27 cellular contexts compared by ENCODE assay signal in genomic region chr16:19104591-19104990, GRCh38. TPM values are rescaled to one million over a fixed set of nuclear protein-coding genes. Genes with fewer than 3 reads are reported as not detected.
"Had no signal": no experiment of that assay in that cellular context is flagged by ENCODE, and none has a peak within 500 bp of the region (broad histone marks: within the 10 kb centered on the region; RNA-seq: fewer than 3 reads in every experiment).

No MANE protein-coding gene starts in this region.

- H3K27ac ChIP-seq: ascending aorta, cardiac muscle cell, coronary artery, foreskin keratinocyte, heart right ventricle, parathyroid adenoma, right atrium auricular region, thoracic aorta, uterus, VCaP had no signal

- ATAC-seq: activated CD4-positive, CD25-positive, alpha-beta regulatory T cell treated with anti-CD3 and anti-CD28 coated beads, Interleukin-2, amount 50 U/mL, for 24 hours; esophagus mucosa; foreskin keratinocyte; heart right ventricle; left lobe of liver; stimulated activated naive CD8-positive, alpha-beta T cell treated with anti-CD3 and anti-CD28 coated beads, Interleukin-15, Interleukin-2, amounts not matched to agents 100 U/mL and 50 U/mL, for 24 hours had no signal

- H3K9me3 ChIP-seq: ascending aorta, thoracic aorta, uterus had no signal

- H3K9ac ChIP-seq: parathyroid adenoma had no signal

- H3K27me3 ChIP-seq: ascending aorta, cardiac muscle cell, foreskin keratinocyte, heart right ventricle, right atrium auricular region, uterus had no signal

- H3K4me3 ChIP-seq: ascending aorta, cardiac muscle cell, coronary artery, heart right ventricle, lung, right atrium auricular region, thoracic aorta, uterus had no signal

- DNase-seq: activated CD4-positive, alpha-beta T cell treated with anti-CD3 and anti-CD28 coated beads for 48 hours; activated CD4-positive, alpha-beta T cell treated with anti-CD3 and anti-CD28 coated beads, Interleukin-2, amount 50 U/mL, for 48 hours; activated CD8-positive, alpha-beta memory T cell treated with anti-CD3 and anti-CD28 coated beads for 24 hours; activated effector memory CD4-positive, alpha-beta T cell treated with Interleukin-2 at 50 U/mL for 16 hours; activated naive CD4-positive, alpha-beta T cell treated with anti-CD3 and anti-CD28 coated beads for 36 hours; activated naive CD8-positive, alpha-beta T cell treated with anti-CD3 and anti-CD28 coated beads for 36 hours; foreskin keratinocyte; heart right ventricle; occipital lobe; stimulated activated CD4-positive, alpha-beta T cell treated with anti-CD3 and anti-CD28 coated beads, Interleukin-2, amount 100 ng/mL, for 48 hours; stimulated activated naive CD8-positive, alpha-beta T cell treated with anti-CD3 and anti-CD28 coated beads, Interleukin-15, Interleukin-2, amounts not matched to agents 100 U/mL and 50 U/mL, for 24 hours; SW 1271; T-helper 9 cell; trophoblast cell; uterus had no signal

- H3K36me3 ChIP-seq: ascending aorta, cardiac muscle cell, heart right ventricle, right atrium auricular region, thoracic aorta, uterus had no signal

- H3K4me1 ChIP-seq: ascending aorta, parathyroid adenoma, right atrium auricular region, uterus had no signal

RNA-seq across cellular contexts. Expression of gene ITPRIPL2, which starts 9.2 kb away (rescaled TPM):
- polyA plus RNA-seq: neural cell had no signal
